1 cellular context compared by ENCODE assay signal in the genomic region with DNA sequence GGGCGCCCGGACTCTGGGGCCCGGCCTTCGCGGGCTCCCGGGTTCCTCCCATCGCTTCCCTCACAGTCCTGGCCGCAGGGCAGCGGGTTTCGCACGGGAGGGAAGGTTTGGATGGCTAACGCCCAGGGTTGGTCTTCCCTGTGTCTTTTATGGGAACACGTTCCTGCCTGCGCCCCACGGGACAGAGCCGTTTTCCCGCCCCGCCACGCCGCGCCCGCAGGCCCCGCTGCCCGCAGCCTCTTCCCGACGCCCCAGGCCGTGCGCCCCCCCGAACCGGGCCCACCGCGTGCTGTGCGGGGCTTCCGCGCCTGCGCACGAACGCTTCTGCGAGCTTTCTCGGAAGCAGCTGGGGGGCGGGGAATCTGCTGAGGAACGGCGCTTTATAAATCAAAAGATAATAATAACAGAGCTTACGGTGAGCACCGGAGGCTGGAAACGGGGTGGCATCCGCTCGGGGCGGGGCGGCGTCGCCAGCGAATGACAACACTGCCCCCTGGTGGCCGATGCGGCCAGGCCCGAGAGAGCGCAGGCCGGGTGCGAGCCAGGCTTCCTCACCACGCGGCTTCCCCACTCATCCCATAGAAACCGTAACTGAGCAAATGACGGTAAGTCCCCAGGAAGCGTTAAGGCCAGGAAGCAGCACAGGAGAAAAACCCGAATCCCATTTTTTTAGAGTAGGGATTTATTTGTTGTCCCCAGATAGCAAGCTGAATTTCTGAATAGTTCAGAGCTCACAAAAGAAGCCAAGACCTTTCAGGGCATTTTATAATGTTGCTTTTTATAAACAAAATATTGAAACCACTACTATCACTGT.
TF ChIP-seq lines count a peak whose summit lies in the region.

No MANE protein-coding gene starts in this region.

TF ChIP-seq in Ishikawa, 13 proteins besides CTCF, POLR2A, EP300 and RAD21 (continued from another document):
- TF ChIP-seq, protein P1, sequence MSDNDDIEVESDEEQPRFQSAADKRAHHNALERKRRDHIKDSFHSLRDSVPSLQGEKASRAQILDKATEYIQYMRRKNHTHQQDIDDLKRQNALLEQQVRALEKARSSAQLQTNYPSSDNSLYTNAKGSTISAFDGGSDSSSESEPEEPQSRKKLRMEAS (IDR thresholded peaks at IDR 0.05): peak; percentile 86
- TF ChIP-seq CREB1 (IDR thresholded peaks at IDR 0.05; ENCODE audit: low read depth) (no peak), FOXM1 (IDR thresholded peaks at IDR 0.05; ENCODE audit: borderline replicate concordance, low read depth) (no peak), YY1 (IDR thresholded peaks at IDR 0.05; ENCODE audit: low read depth) (no peak), TAF1 (IDR thresholded peaks at IDR 0.05; ENCODE audit: low read depth) (0 out of 2 replicates have a peak, but pooled peaks have one; percentile 24), TCF12 (IDR thresholded peaks at IDR 0.05; ENCODE audit: low read depth) (no peak), EGR1 (IDR thresholded peaks at IDR 0.05) (no peak), TEAD4 (IDR thresholded peaks at IDR 0.05) (0 out of 2 replicates have a peak, but pooled peaks have one; percentile 6)
- TF ChIP-seq, protein P2, sequence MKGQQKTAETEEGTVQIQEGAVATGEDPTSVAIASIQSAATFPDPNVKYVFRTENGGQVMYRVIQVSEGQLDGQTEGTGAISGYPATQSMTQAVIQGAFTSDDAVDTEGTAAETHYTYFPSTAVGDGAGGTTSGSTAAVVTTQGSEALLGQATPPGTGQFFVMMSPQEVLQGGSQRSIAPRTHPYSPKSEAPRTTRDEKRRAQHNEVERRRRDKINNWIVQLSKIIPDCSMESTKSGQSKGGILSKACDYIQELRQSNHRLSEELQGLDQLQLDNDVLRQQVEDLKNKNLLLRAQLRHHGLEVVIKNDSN (IDR thresholded peaks at IDR 0.05): no peak
- TF ChIP-seq, protein P3, sequence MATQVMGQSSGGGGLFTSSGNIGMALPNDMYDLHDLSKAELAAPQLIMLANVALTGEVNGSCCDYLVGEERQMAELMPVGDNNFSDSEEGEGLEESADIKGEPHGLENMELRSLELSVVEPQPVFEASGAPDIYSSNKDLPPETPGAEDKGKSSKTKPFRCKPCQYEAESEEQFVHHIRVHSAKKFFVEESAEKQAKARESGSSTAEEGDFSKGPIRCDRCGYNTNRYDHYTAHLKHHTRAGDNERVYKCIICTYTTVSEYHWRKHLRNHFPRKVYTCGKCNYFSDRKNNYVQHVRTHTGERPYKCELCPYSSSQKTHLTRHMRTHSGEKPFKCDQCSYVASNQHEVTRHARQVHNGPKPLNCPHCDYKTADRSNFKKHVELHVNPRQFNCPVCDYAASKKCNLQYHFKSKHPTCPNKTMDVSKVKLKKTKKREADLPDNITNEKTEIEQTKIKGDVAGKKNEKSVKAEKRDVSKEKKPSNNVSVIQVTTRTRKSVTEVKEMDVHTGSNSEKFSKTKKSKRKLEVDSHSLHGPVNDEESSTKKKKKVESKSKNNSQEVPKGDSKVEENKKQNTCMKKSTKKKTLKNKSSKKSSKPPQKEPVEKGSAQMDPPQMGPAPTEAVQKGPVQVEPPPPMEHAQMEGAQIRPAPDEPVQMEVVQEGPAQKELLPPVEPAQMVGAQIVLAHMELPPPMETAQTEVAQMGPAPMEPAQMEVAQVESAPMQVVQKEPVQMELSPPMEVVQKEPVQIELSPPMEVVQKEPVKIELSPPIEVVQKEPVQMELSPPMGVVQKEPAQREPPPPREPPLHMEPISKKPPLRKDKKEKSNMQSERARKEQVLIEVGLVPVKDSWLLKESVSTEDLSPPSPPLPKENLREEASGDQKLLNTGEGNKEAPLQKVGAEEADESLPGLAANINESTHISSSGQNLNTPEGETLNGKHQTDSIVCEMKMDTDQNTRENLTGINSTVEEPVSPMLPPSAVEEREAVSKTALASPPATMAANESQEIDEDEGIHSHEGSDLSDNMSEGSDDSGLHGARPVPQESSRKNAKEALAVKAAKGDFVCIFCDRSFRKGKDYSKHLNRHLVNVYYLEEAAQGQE (IDR thresholded peaks at IDR 0.05; ENCODE audit: low read depth): no peak
